8 cellular contexts compared by ENCODE assay signal in the genomic region with DNA sequence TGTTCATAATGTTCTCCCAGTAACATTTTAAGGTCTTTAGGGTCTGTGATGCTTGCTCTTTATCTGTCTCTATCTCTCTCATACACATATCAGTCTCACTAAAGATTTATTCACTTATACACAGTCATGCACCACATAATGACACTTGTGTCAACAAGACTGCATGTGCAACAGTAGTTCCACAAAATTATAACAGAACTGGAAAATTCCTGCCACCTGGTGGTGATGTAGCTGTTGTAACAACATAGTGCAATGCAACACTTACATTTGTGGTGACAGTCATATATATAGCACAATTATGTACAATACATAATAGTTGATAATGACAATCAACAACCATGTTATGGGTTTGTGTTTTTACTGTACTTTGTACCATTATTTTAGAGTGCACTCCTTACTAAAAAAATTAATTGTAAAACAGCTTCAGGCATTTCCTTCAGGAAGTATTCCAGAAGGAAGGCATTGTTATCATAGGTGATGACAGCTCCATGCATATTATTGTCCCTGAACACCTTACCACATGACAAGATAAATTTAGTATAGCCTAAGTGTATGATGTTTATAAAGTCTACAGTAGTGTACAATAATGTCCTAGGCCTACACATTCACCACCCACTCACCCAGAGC.
DNase-seq lines count a peak whose midpoint lies in the region; ATAC-seq and TF ChIP-seq lines count a peak whose summit lies in the region.

No MANE protein-coding gene starts in this region.

- peak; percentile 52; the same call in 2 of the 3 replicates for ATAC-seq in RWPE2 (ENCODE audit: low read depth)
- ATAC-seq in GM19328 (IDR thresholded peaks at IDR 0.05; ENCODE audit: unreplicated experiment): no peak
- ATAC-seq in GM18519 (IDR thresholded peaks at IDR 0.05; ENCODE audit: low FRiP score, unreplicated experiment): no peak
- no peak for ATAC-seq in HG02623 (IDR thresholded peaks at IDR 0.05; ENCODE audit: unreplicated experiment)
- no peak for ATAC-seq in GM18511 (IDR thresholded peaks at IDR 0.05; ENCODE audit: unreplicated experiment)

- H3K9me3 ChIP-seq in HEK293 (ENCODE audit: control insufficient read depth, insufficient read depth, low read depth, low read length): no peaks in the 10 kb centered on the region
- no peaks in the 10 kb centered on the region for H3K9me3 ChIP-seq in RWPE2 (ENCODE audit: severe bottlenecking)

- peak; percentile 4 for DNase-seq in CMK (ENCODE audit: low read depth)
- DNase-seq in RWPE2 (ENCODE audit: low spot score): no peak
- peak; percentile 2 to 21 for DNase-seq in foreskin fibroblast

- no peak overlapping the region for H3K4me3 ChIP-seq in HEK293 (ENCODE audit: low read depth, low read length)
- H3K4me3 ChIP-seq in RWPE2 (ENCODE audit: severe bottlenecking): no peak overlapping the region
- H3K4me3 ChIP-seq in foreskin fibroblast (ENCODE audit: low read depth in 1 of 2, low read length in 2 of 2): no peak overlapping the region

- peaks cover 22% of the 10 kb centered on the region for H3K27me3 ChIP-seq in RWPE2 (ENCODE audit: insufficient read depth, poor library complexity, severe bottlenecking)

- H3K4me1 ChIP-seq in HEK293 (ENCODE audit: control insufficient read depth, insufficient read depth, low read length) (no peaks in the 10 kb centered on the region), RWPE2 (ENCODE audit: insufficient read depth, poor library complexity, severe bottlenecking) (no peaks in the 10 kb centered on the region)

- TF ChIP-seq CTCF in HEK293 (tag by site-specific recombination; IDR thresholded peaks at IDR 0.05): 0 out of 2 replicates have a peak, but pooled peaks have one; percentile 33
- TF ChIP-seq CTCF in RWPE2 (IDR thresholded peaks at IDR 0.05; ENCODE audit: poor library complexity, severe bottlenecking): peak; percentile 53
- peak; percentile 43 for TF ChIP-seq CTCF in foreskin fibroblast (IDR thresholded peaks at IDR 0.05; ENCODE audit: low read depth, low read length)

- CTCF ChIA-PET in HEK293 (lab: Yijun Ruan, JAX): interaction anchor here (0.6 to 1.2 kb wide), 12 partner anchors 13 to 802 kb away, joined by 3 to 5 read pairs (median 4); no protein-coding TSS in a partner anchor

- POLR2A ChIA-PET in HEK293 (lab: Yijun Ruan, JAX): no interaction called here

- H3K27ac ChIP-seq in HEK293 (ENCODE audit: extremely low read depth, low read depth, low read length) (no peak overlapping the region), RWPE2 (ENCODE audit: poor library complexity, severe bottlenecking) (no peak overlapping the region)

- no peaks in the 10 kb centered on the region for H3K36me3 ChIP-seq in HEK293 (ENCODE audit: control insufficient read depth in 2 of 2, insufficient read depth in 1 of 2, low read length in 2 of 2)
- no peaks in the 10 kb centered on the region for H3K36me3 ChIP-seq in RWPE2 (ENCODE audit: low read depth)

TF ChIP-seq in HEK293, 187 proteins besides CTCF, POLR2A, EP300 and RAD21:
- TF ChIP-seq SCRT2 (tag by site-specific recombination; IDR thresholded peaks at IDR 0.05) (peak; percentile 92), ZIC2 (tag by site-specific recombination; IDR thresholded peaks at IDR 0.05) (no peak), SCRT1 (tag by site-specific recombination; IDR thresholded peaks at IDR 0.05; ENCODE audit: borderline replicate concordance) (peak; percentile 88), ZNF654 (tag by site-specific recombination; IDR thresholded peaks at IDR 0.05; ENCODE audit: low read depth) (peak; percentile 49)
- TF ChIP-seq, protein P1, sequence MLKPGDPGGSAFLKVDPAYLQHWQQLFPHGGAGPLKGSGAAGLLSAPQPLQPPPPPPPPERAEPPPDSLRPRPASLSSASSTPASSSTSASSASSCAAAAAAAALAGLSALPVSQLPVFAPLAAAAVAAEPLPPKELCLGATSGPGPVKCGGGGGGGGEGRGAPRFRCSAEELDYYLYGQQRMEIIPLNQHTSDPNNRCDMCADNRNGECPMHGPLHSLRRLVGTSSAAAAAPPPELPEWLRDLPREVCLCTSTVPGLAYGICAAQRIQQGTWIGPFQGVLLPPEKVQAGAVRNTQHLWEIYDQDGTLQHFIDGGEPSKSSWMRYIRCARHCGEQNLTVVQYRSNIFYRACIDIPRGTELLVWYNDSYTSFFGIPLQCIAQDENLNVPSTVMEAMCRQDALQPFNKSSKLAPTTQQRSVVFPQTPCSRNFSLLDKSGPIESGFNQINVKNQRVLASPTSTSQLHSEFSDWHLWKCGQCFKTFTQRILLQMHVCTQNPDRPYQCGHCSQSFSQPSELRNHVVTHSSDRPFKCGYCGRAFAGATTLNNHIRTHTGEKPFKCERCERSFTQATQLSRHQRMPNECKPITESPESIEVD (tag by site-specific recombination; IDR thresholded peaks at IDR 0.05): no peak
